ENCODE assay signal across 8 cellular contexts in the genomic region with DNA sequence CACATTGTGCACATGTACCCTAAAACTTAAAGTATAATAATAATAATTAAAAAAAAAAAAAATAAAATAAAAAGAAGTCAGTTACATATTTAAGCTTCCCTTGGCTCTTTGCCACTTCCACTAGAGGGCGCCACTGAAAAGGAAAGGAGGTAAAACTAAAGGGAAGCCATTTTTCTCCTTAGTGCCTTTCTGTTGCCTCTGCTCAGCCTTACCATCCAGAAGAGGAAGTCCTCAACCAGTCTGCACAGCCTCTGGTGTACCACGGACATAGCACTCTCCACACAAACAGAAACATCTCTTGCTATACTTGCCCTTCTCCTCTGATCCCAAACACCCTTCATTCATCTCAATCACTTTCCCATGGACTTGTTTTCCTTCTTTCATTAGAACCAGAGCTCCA.
DNase-seq lines count a peak whose midpoint lies in the region; ATAC-seq lines count a peak whose summit lies in the region.

No MANE protein-coding gene starts in this region.

- peak; percentile 45 for ATAC-seq in GM18498 (IDR thresholded peaks at IDR 0.05; ENCODE audit: unreplicated experiment)
- peak; percentile 91 for ATAC-seq in effector memory CD8-positive, alpha-beta T cell (replicated peaks)
- peak; percentile 96 for ATAC-seq in naive thymus-derived CD4-positive, alpha-beta T cell

- intact Hi-C loops in naive thymus-derived CD4-positive, alpha-beta T cell (cut with micrococcal nuclease): loop anchor here (1.0 to 5.0 kb wide), 10 partner anchors 111 to 1004 kb away; partner anchors contain the start of gene MRPL42 (in 1 of the 2)

- H3K27ac ChIP-seq in naive thymus-derived CD4-positive, alpha-beta T cell (ENCODE audit: low read depth, low read length): no peak overlapping the region

- no peaks in the 10 kb centered on the region for H3K9me3 ChIP-seq in naive thymus-derived CD4-positive, alpha-beta T cell (ENCODE audit: control insufficient read depth in 2 of 3, low read length in 3 of 3)

- POLR2A ChIA-PET in naive thymus-derived CD4-positive, alpha-beta T cell (lab: Charles Lee): interaction anchor here (0.9 kb wide), 1 partner anchor 290 kb away, joined by 3 read pairs; no protein-coding TSS in a partner anchor

- peak; percentile 39 for DNase-seq in A172 (ENCODE audit: low spot score)
- DNase-seq in NCI-H187 treated with DMSO at 0.1 percent for 48 hours (lab: John Stamatoyannopoulos, UW): peak; percentile 10
- peak; percentile 72 to 81 for DNase-seq in activated CD4-positive, alpha-beta T cell treated with anti-CD3 and anti-CD28 coated beads, Interleukin-2, amount 50 U/mL, for 48 hours
- peak; percentile 61 to 70 (median 62) for DNase-seq in effector memory CD8-positive, alpha-beta T cell
- DNase-seq in naive thymus-derived CD4-positive, alpha-beta T cell: peak; percentile 33 to 75 (median 62)
- DNase-seq in stromal cell of bone marrow (ENCODE audit: low read depth): peak; percentile 24
- no peak for DNase-seq in SHP77 treated with DMSO at 0.1 percent for 48 hours (lab: John Stamatoyannopoulos, UW)

- no peak overlapping the region for H3K4me3 Mint-ChIP-seq in effector memory CD8-positive, alpha-beta T cell
- H3K4me3 Mint-ChIP-seq in naive thymus-derived CD4-positive, alpha-beta T cell: no peak overlapping the region

- H3K4me3 ChIP-seq in naive thymus-derived CD4-positive, alpha-beta T cell (ENCODE audit: low read length): no peak overlapping the region

- no peaks in the 10 kb centered on the region for H3K4me1 ChIP-seq in naive thymus-derived CD4-positive, alpha-beta T cell (ENCODE audit: control insufficient read depth in 2 of 2, insufficient read depth in 2 of 2, low read length in 2 of 2)

- H3K27ac Mint-ChIP-seq in effector memory CD8-positive, alpha-beta T cell: peak overlapping the region in 1 of 2 donors; percentile 22
- peak overlapping the region in 1 of 9 donors; percentile 2 for H3K27ac Mint-ChIP-seq in naive thymus-derived CD4-positive, alpha-beta T cell

- no peaks in the 10 kb centered on the region for H3K9me3 Mint-ChIP-seq in effector memory CD8-positive, alpha-beta T cell
- H3K9me3 Mint-ChIP-seq in naive thymus-derived CD4-positive, alpha-beta T cell: no peaks in the 10 kb centered on the region

- CTCF ChIA-PET in naive thymus-derived CD4-positive, alpha-beta T cell (lab: Charles Lee): interaction anchor here (0.5 to 3.6 kb wide), 12 partner anchors 8 to 1843 kb away, joined by 3 to 12 read pairs (median 4); no protein-coding TSS in a partner anchor

- H3K4me1 Mint-ChIP-seq in effector memory CD8-positive, alpha-beta T cell (ENCODE audit: low read depth in 2 of 2): peaks cover 6 to 14% of the 10 kb centered on the region in 2 donors
- peaks cover 4 to 9% (median 5%) of the 10 kb centered on the region in 7 donors for H3K4me1 Mint-ChIP-seq in naive thymus-derived CD4-positive, alpha-beta T cell

- H3K27me3 ChIP-seq in naive thymus-derived CD4-positive, alpha-beta T cell (ENCODE audit: control insufficient read depth in 2 of 2, insufficient read depth in 2 of 2, low read length in 2 of 2): no peaks in the 10 kb centered on the region

- no peaks in the 10 kb centered on the region for H3K36me3 ChIP-seq in naive thymus-derived CD4-positive, alpha-beta T cell (ENCODE audit: control insufficient read depth in 2 of 3, insufficient read depth in 3 of 3, low read length in 3 of 3)

- H3K27me3 Mint-ChIP-seq in effector memory CD8-positive, alpha-beta T cell: no peaks in the 10 kb centered on the region
- no peaks in the 10 kb centered on the region for H3K27me3 Mint-ChIP-seq in naive thymus-derived CD4-positive, alpha-beta T cell

- no peaks in the 10 kb centered on the region for H3K36me3 Mint-ChIP-seq in effector memory CD8-positive, alpha-beta T cell (ENCODE audit: insufficient read depth)
- H3K36me3 Mint-ChIP-seq in naive thymus-derived CD4-positive, alpha-beta T cell: no peaks in the 10 kb centered on the region

Comparison
In these comparisons a context has a peak if more than half of its experiments do, and no peak if none do; other contexts are left out.
1. ATAC-seq: peak in every context shown above with its lines; median percentile 96 in naive thymus-derived CD4-positive, alpha-beta T cell; 91 in effector memory CD8-positive, alpha-beta T cell; 45 in GM18498.